ENCODE assay signal across 22 cellular contexts in the genomic region with DNA sequence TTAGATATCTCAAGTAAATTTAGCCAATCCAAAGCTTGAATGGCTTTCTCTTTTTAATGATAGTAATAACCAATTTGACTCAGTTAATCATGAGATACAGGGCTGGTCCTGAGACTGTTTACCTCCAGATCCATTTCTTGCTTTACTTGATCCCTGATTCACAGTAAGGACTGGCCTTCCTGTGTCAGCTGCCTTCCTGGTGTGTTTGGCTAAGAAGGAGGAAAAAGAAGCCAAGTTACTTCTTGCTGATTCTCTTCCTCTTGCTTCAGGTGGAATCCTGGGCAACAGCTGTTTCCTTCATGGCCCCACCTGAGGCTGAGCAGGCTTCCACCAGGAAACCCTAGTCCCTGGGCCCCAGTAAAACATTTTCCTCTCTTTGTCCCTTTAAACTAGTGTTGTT. TPM values are rescaled to one million over a fixed set of nuclear protein-coding genes. Genes with fewer than 3 reads are reported as not detected.
DNase-seq lines count a peak whose midpoint lies in the region; ATAC-seq and TF ChIP-seq lines count a peak whose summit lies in the region.
"Had no signal": no experiment of that assay in that cellular context is flagged by ENCODE, and none has a peak within 500 bp of the region (broad histone marks: within the 10 kb centered on the region; RNA-seq: fewer than 3 reads in every experiment).

No MANE protein-coding gene starts in this region.

- H4K20me1 ChIP-seq in IMR-90 (ENCODE audit: insufficient read depth, low read length): no peaks in the 10 kb centered on the region
- H4K20me1 ChIP-seq: BLaER1 had no signal

- H3K27ac ChIP-seq in IMR-90 (ENCODE audit: insufficient read depth, low read length): no peak overlapping the region
- H3K27ac ChIP-seq: 22Rv1, A549, BLaER1 had no signal

- H2BK15ac ChIP-seq in IMR-90 (ENCODE audit: low read depth, low read length): peak overlapping the region; percentile 65; the same call in 1 of the 3 replicates

- no peak overlapping the region for H3K9ac ChIP-seq in IMR-90 (ENCODE audit: low read depth, low read length)
- H3K9ac ChIP-seq: BLaER1 had no signal

- no peak overlapping the region for H3K18ac ChIP-seq in IMR-90 (ENCODE audit: low read depth, low read length)

- in situ Hi-C loops in IMR-90 (cut with MboI; ENCODE audit: low sequenced_read_pairs): no loop called here

- DNase-seq in IMR-90 (no peak), dermis blood vessel endothelial cell (peak; percentile 31), epithelial cell of esophagus (ENCODE audit: low read depth) (peak; percentile 25), AG08395 (ENCODE audit: low spot score) (no peak), medulla oblongata (ENCODE audit: extremely low spot score) (no peak)
- DNase-seq: BE2C; C1 segment of cervical spinal cord; CD4-positive, alpha-beta memory T cell; CD4-positive, CD25-positive, alpha-beta regulatory T cell; CD8-positive, alpha-beta memory T cell; COR-L47; DMS 273 treated with DMSO at 0.1 percent for 48 hours; DMS153; DMS53; DND-41; EL; GDM1 had no signal

- dilution Hi-C loops in IMR-90 (cut with HindIII; ENCODE audit: low sequenced_read_pairs, unreplicated experiment): no loop called here

- TF ChIP-seq POLR2A in IMR-90 (IDR thresholded peaks at IDR 0.05; ENCODE audit: low read depth, low read length): no peak

- no peak overlapping the region for H3K56ac ChIP-seq in IMR-90 (ENCODE audit: extremely low read depth, insufficient read depth, low read length)

- ATAC-seq in IMR-90 (ENCODE audit: low read depth): no peak
- ATAC-seq in GM18861 (IDR thresholded peaks at IDR 0.05; ENCODE audit: unreplicated experiment): no peak
- ATAC-seq: A549, GM12878 had no signal

- intact Hi-C loops in IMR-90 (cut with micrococcal nuclease): no loop called here

- peak overlapping the region; percentile 7; the same call in 1 of the 2 replicates for H2AK5ac ChIP-seq in IMR-90 (ENCODE audit: low read depth, low read length)

- TF ChIP-seq CTCF in IMR-90 (conservative IDR thresholded peaks at IDR 0.05; ENCODE audit: low read depth, low read length) (no peak), epithelial cell of esophagus (IDR thresholded peaks at IDR 0.05; ENCODE audit: insufficient read depth, low read depth, low read length, missing control alignments) (no peak)

- peaks cover 9% of the 10 kb centered on the region for H3K9me1 ChIP-seq in IMR-90 (ENCODE audit: insufficient read depth, low read length)

- H4K91ac ChIP-seq in IMR-90 (ENCODE audit: insufficient read depth, low read depth, low read length): peak overlapping the region; percentile 3; the same call in 1 of the 2 replicates

- H3K4me2 ChIP-seq in IMR-90 (ENCODE audit: low read depth, low read length): no peak overlapping the region
- H3K4me2 ChIP-seq: A549, BLaER1 had no signal

- no peak overlapping the region for H3K4me3 ChIP-seq in IMR-90 (ENCODE audit: insufficient read depth, low read depth, low read length)
- no peak overlapping the region for H3K4me3 ChIP-seq in epithelial cell of esophagus (ENCODE audit: low read length)
- H3K4me3 ChIP-seq: A549, BLaER1, GM12878 had no signal

- no peaks in the 10 kb centered on the region for H3K9me3 ChIP-seq in IMR-90 (ENCODE audit: control insufficient read depth, insufficient read depth, low read length)
- H3K9me3 ChIP-seq: A549, BE2C, BLaER1 had no signal

- no peak overlapping the region for H3K23ac ChIP-seq in IMR-90 (ENCODE audit: low read depth, low read length)

- H2BK20ac ChIP-seq in IMR-90 (ENCODE audit: low read depth, low read length): 0 out of 2 replicates have a peak overlapping the region, but pooled peaks have one; percentile 39

- peak overlapping the region; percentile 11; the same call in 1 of the 2 replicates for H3K4ac ChIP-seq in IMR-90 (ENCODE audit: low read depth, low read length)

- H3K4me1 ChIP-seq in IMR-90 (ENCODE audit: control insufficient read depth, insufficient read depth, low read length): peaks cover 6% of the 10 kb centered on the region
- H3K4me1 ChIP-seq: BE2C, BLaER1 had no signal

- no TSS peak for BruUV-seq in IMR-90 (replicated peaks; lab: Mats Ljungman, UMichigan)

- H2BK5ac ChIP-seq in IMR-90 (ENCODE audit: low read depth, low read length, poor library complexity, severe bottlenecking): no peak overlapping the region

- POLR2A ChIA-PET in IMR-90 (lab: Charles Lee; ENCODE audit: unreplicated experiment): no interaction called here

- H3K36me3 ChIP-seq in IMR-90 (ENCODE audit: control insufficient read depth, insufficient read depth, low read length): no peaks in the 10 kb centered on the region
- H3K36me3 ChIP-seq: BE2C, BLaER1 had no signal

- CTCF ChIA-PET in IMR-90 (lab: Yijun Ruan, JAX): no interaction called here

- no peak overlapping the region for H2AFZ ChIP-seq in IMR-90 (replicated peaks; ENCODE audit: low read length, poor library complexity)

- no peak overlapping the region for H4K8ac ChIP-seq in IMR-90 (ENCODE audit: low read depth in 2 of 2, low read length in 2 of 2)

- TF ChIP-seq RAD21 in IMR-90 (IDR thresholded peaks at IDR 0.05; ENCODE audit: low read length): no peak

- H3K14ac ChIP-seq in IMR-90 (replicated peaks; ENCODE audit: low read depth, low read length): no peak overlapping the region

- H3K79me1 ChIP-seq in IMR-90 (ENCODE audit: low read depth in 1 of 2, low read length in 2 of 2): 0 out of 4 replicates have a peak, but pooled peaks cover 0 to 4% of the 10 kb centered on the region in 2 experiments

- no peak overlapping the region for H2BK120ac ChIP-seq in IMR-90 (ENCODE audit: low read depth, low read length)

- no peaks in the 10 kb centered on the region for H3K27me3 ChIP-seq in IMR-90 (ENCODE audit: control insufficient read depth, insufficient read depth, low read length)
- H3K27me3 ChIP-seq: BE2C, BLaER1 had no signal

- no peak overlapping the region for H4K5ac ChIP-seq in IMR-90 (ENCODE audit: low read depth, low read length)

- H2AK9ac ChIP-seq in IMR-90 (replicated peaks; ENCODE audit: low read depth, low read length, poor library complexity): no peak overlapping the region

TF ChIP-seq in IMR-90, 13 proteins besides CTCF, POLR2A, EP300 and RAD21:
- TF ChIP-seq NFE2L2 (IDR thresholded peaks at IDR 0.05; ENCODE audit: low read depth, low read length) (no peak), USF2 (IDR thresholded peaks at IDR 0.05; ENCODE audit: low read depth, low read length) (no peak), MXI1 (IDR thresholded peaks at IDR 0.05; ENCODE audit: borderline replicate concordance, low read depth, low read length) (no peak), RCOR1 (IDR thresholded peaks at IDR 0.05; ENCODE audit: insufficient replicate concordance, low read length) (no peak), MAFK (IDR thresholded peaks at IDR 0.05; ENCODE audit: low read depth, low read length) (no peak), BHLHE40 (IDR thresholded peaks at IDR 0.05; ENCODE audit: low read depth, low read length) (no peak), SMC3 (IDR thresholded peaks at IDR 0.05; ENCODE audit: low read depth, low read length) (no peak), RFX5 (IDR thresholded peaks at IDR 0.05; ENCODE audit: low read depth, low read length) (no peak), CHD1 (IDR thresholded peaks at IDR 0.05; ENCODE audit: low read depth, low read length) (no peak), FOS (IDR thresholded peaks at IDR 0.05; ENCODE audit: low read depth, low read length) (no peak), MAZ (IDR thresholded peaks at IDR 0.05; ENCODE audit: borderline replicate concordance, low read depth, low read length) (no peak), CEBPB (IDR thresholded peaks at IDR 0.05; ENCODE audit: low read depth, low read length) (no peak)
- TF ChIP-seq, protein P1, sequence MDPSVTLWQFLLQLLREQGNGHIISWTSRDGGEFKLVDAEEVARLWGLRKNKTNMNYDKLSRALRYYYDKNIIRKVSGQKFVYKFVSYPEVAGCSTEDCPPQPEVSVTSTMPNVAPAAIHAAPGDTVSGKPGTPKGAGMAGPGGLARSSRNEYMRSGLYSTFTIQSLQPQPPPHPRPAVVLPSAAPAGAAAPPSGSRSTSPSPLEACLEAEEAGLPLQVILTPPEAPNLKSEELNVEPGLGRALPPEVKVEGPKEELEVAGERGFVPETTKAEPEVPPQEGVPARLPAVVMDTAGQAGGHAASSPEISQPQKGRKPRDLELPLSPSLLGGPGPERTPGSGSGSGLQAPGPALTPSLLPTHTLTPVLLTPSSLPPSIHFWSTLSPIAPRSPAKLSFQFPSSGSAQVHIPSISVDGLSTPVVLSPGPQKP (IDR thresholded peaks at IDR 0.05; ENCODE audit: borderline replicate concordance, low read depth, low read length): no peak

RNA-seq across cellular contexts. Expression of gene RC3H1, which starts 14.6 kb away (rescaled TPM):
- total RNA-seq in IMR-90 (2012; rRNA removed) (26.1 and 39.3 TPM in 2 replicates), dermis blood vessel endothelial cell (22.6 TPM in 2 replicates)
- polyA plus RNA-seq in IMR-90 (2012; rRNA removed): 5.1 and 5.4 TPM in 2 replicates
- polyA plus RNA-seq in IMR-90 (2012; cell fraction: cytosol; rRNA removed): 2.0 and 7.1 TPM in 2 replicates
- 1.6 and 13.7 TPM in 2 replicates for polyA plus RNA-seq in IMR-90 (2012; cell fraction: nucleus; rRNA removed; ENCODE audit: low replicate concordance)

Comparison
In these comparisons a context has a peak if more than half of its experiments do, and no peak if none do; other contexts are left out.
1. DNase-seq: peak in dermis blood vessel endothelial cell (single experiment) and epithelial cell of esophagus (single experiment); none in IMR-90 (single experiment), AG08395 (single experiment) and medulla oblongata (single experiment).